ENCODE assay signal across 11 cellular contexts in genomic region chr15:70324001-70324974, GRCh38.
DNase-seq lines count a peak whose midpoint lies in the region; ATAC-seq and TF ChIP-seq lines count a peak whose summit lies in the region.
"Had no signal": no experiment of that assay in that cellular context is flagged by ENCODE, and none has a peak within 500 bp of the region (broad histone marks: within the 10 kb centered on the region; RNA-seq: fewer than 3 reads in every experiment).

No MANE protein-coding gene starts in this region.

- H3K9ac ChIP-seq in PC-3 (ENCODE audit: low read length), result no peak overlapping the region

- H3K36me3 ChIP-seq in PC-3 (ENCODE audit: low read depth, low read length) (no peaks in the 10 kb centered on the region), upper lobe of left lung (no peaks in the 10 kb centered on the region)
- H3K36me3 ChIP-seq: BE2C, thoracic aorta had no signal

- 67 to 76% methylated on average over 15 of the region's 15 CpGs for WGBS in upper lobe of left lung, 2 donors

- intact Hi-C loops in PC-3 (cut with micrococcal nuclease), result no loop called here

- BruUV-seq in PC-3 (replicated peaks; lab: Mats Ljungman, UMichigan), result no TSS peak

- TF ChIP-seq POLR2A in upper lobe of left lung (IDR thresholded peaks at IDR 0.05), result no peak

- no peak overlapping the region for H3K4me3 Mint-ChIP-seq in stimulated activated naive CD8-positive, alpha-beta T cell treated with anti-CD3 and anti-CD28 coated beads, Interleukin-15, amount 100 ng/mL, for 72 hours
- no peak overlapping the region for H3K4me3 Mint-ChIP-seq in activated CD4-positive, alpha-beta T cell treated with anti-CD3 and anti-CD28 coated beads, Interleukin-2, amount 10 ng/mL, durations not matched to agents 7 days and 5 days
- H3K4me3 Mint-ChIP-seq: activated CD4-positive, alpha-beta T cell treated with anti-CD3 and anti-CD28 coated beads for 36 hours had no signal

- peaks cover 12% of the 10 kb centered on the region for H3K4me1 Mint-ChIP-seq in stimulated activated naive CD8-positive, alpha-beta T cell treated with anti-CD3 and anti-CD28 coated beads, Interleukin-15, amount 100 ng/mL, for 72 hours
- peaks cover 18% of the 10 kb centered on the region for H3K4me1 Mint-ChIP-seq in activated CD4-positive, alpha-beta T cell treated with anti-CD3 and anti-CD28 coated beads, Interleukin-2, amount 10 ng/mL, durations not matched to agents 7 days and 5 days
- H3K4me1 Mint-ChIP-seq: activated CD4-positive, alpha-beta T cell treated with anti-CD3 and anti-CD28 coated beads for 36 hours had no signal

- H3K4me2 ChIP-seq in PC-3 (ENCODE audit: low read length), result peak overlapping the region; percentile 68

- no peak overlapping the region for H3K27ac Mint-ChIP-seq in stimulated activated naive CD8-positive, alpha-beta T cell treated with anti-CD3 and anti-CD28 coated beads, Interleukin-15, amount 100 ng/mL, for 72 hours
- H3K27ac Mint-ChIP-seq in activated CD4-positive, alpha-beta T cell treated with anti-CD3 and anti-CD28 coated beads, Interleukin-2, amount 10 ng/mL, durations not matched to agents 7 days and 5 days, result no peak overlapping the region
- H3K27ac Mint-ChIP-seq: activated CD4-positive, alpha-beta T cell treated with anti-CD3 and anti-CD28 coated beads for 36 hours had no signal

- no peak overlapping the region for H2AFZ ChIP-seq in PC-3 (ENCODE audit: low read length)

- H3K9me2 ChIP-seq in PC-3 (replicated peaks; ENCODE audit: low read length), result no peaks in the 10 kb centered on the region

- peak; percentile 92 for ATAC-seq in PC-3
- peak; percentile 39 to 44 for ATAC-seq in upper lobe of left lung (ENCODE audit: low FRiP score in 2 of 2)
- no peak for ATAC-seq in stimulated activated naive CD8-positive, alpha-beta T cell treated with anti-CD3 and anti-CD28 coated beads, Interleukin-15, amount 100 ng/mL, for 72 hours
- ATAC-seq: activated CD4-positive, alpha-beta T cell treated with anti-CD3 and anti-CD28 coated beads for 36 hours had no signal

- H3K27ac ChIP-seq in PC-3 (ENCODE audit: low read length) (peak overlapping the region; percentile 37; the same call in 1 of the 2 replicates), upper lobe of left lung (no peak overlapping the region)

- no peak for TF ChIP-seq EP300 in upper lobe of left lung (IDR thresholded peaks at IDR 0.05)

- H3F3A ChIP-seq in PC-3 (ENCODE audit: low read length, unreplicated experiment), result no peaks in the 10 kb centered on the region

- H3K4me1 ChIP-seq in PC-3 (ENCODE audit: insufficient read depth, low read length), result peaks cover 27% of the 10 kb centered on the region
- H3K4me1 ChIP-seq in upper lobe of left lung, result peaks cover 46 to 57% (median 52%) of the 10 kb centered on the region in 4 donors

- H3K9me3 Mint-ChIP-seq in stimulated activated naive CD8-positive, alpha-beta T cell treated with anti-CD3 and anti-CD28 coated beads, Interleukin-15, amount 100 ng/mL, for 72 hours, result no peaks in the 10 kb centered on the region
- no peaks in the 10 kb centered on the region for H3K9me3 Mint-ChIP-seq in activated CD4-positive, alpha-beta T cell treated with anti-CD3 and anti-CD28 coated beads, Interleukin-2, amount 10 ng/mL, durations not matched to agents 7 days and 5 days

- no peaks in the 10 kb centered on the region for H3K27me3 ChIP-seq in PC-3 (ENCODE audit: low read length)
- H3K27me3 ChIP-seq in upper lobe of left lung, result no peaks in the 10 kb centered on the region
- H3K27me3 ChIP-seq: BE2C had no signal

- H3K4me3 ChIP-seq in PC-3 (ENCODE audit: low read length), result no peak overlapping the region; the same call in 1 of the 2 replicates
- H3K4me3 ChIP-seq in fibroblast of the aortic adventitia (ENCODE audit: low read depth, low read length), result no peak overlapping the region
- no peak overlapping the region for H3K4me3 ChIP-seq in upper lobe of left lung
- H3K4me3 ChIP-seq: thoracic aorta had no signal

- DNase-seq in NCI-H2029 (lab: John Stamatoyannopoulos, UW) (peak; percentile 5), NCI-H2029 treated with DMSO at 0.1 percent for 48 hours (lab: John Stamatoyannopoulos, UW) (no peak), PC-3 (peak; percentile 94), fibroblast of the aortic adventitia (ENCODE audit: low read depth) (peak; percentile 53), upper lobe of left lung (peak in 1 of 2 donors; percentile 30)
- DNase-seq in stimulated activated naive CD8-positive, alpha-beta T cell treated with anti-CD3 and anti-CD28 coated beads, Interleukin-15, amount 100 ng/mL, for 72 hours, result no peak
- no peak for DNase-seq in activated CD4-positive, CD25-positive, alpha-beta regulatory T cell treated with anti-CD3 and anti-CD28 coated beads, Interleukin-2, amount 50 U/mL, for 72 hours
- no peak for DNase-seq in activated CD4-positive, alpha-beta T cell treated with anti-CD3 and anti-CD28 coated beads, Interleukin-2, amount 10 ng/mL, durations not matched to agents 7 days and 5 days
- DNase-seq: activated CD4-positive, alpha-beta T cell treated with anti-CD3 and anti-CD28 coated beads for 36 hours; BE2C had no signal

- H3K27me3 Mint-ChIP-seq in stimulated activated naive CD8-positive, alpha-beta T cell treated with anti-CD3 and anti-CD28 coated beads, Interleukin-15, amount 100 ng/mL, for 72 hours, result peaks cover 38% of the 10 kb centered on the region
- H3K27me3 Mint-ChIP-seq in activated CD4-positive, alpha-beta T cell treated with anti-CD3 and anti-CD28 coated beads, Interleukin-2, amount 10 ng/mL, durations not matched to agents 7 days and 5 days, result peaks cover 17% of the 10 kb centered on the region

- POLR2A ChIA-PET in PC-3 (lab: Charles Lee; ENCODE audit: unreplicated experiment), result no interaction called here
- POLR2A ChIA-PET in activated CD4-positive, alpha-beta T cell treated with anti-CD3 and anti-CD28 coated beads, Interleukin-2, amount 10 ng/mL, durations not matched to agents 7 days and 5 days (lab: Charles Lee), result no interaction called here

- CTCF ChIA-PET in PC-3 (lab: Charles Lee), result no interaction called here
- CTCF ChIA-PET in activated CD4-positive, alpha-beta T cell treated with anti-CD3 and anti-CD28 coated beads, Interleukin-2, amount 10 ng/mL, durations not matched to agents 7 days and 5 days (lab: Charles Lee), result no interaction called here

- H3K9me3 ChIP-seq in PC-3 (ENCODE audit: low read length), result no peaks in the 10 kb centered on the region
- no peaks in the 10 kb centered on the region for H3K9me3 ChIP-seq in upper lobe of left lung
- H3K9me3 ChIP-seq: BE2C, thoracic aorta had no signal

- no peaks in the 10 kb centered on the region for H4K20me1 ChIP-seq in PC-3 (ENCODE audit: low read length)

- TF ChIP-seq CTCF in PC-3 (conservative IDR thresholded peaks at IDR 0.05; ENCODE audit: low read depth, low read length) (no peak), fibroblast of the aortic adventitia (IDR thresholded peaks at IDR 0.05; ENCODE audit: insufficient read depth, low read length) (no peak), upper lobe of left lung (IDR thresholded peaks at IDR 0.05) (no peak)

- no peaks in the 10 kb centered on the region for H3K36me3 Mint-ChIP-seq in activated CD4-positive, alpha-beta T cell treated with anti-CD3 and anti-CD28 coated beads, Interleukin-2, amount 10 ng/mL, durations not matched to agents 7 days and 5 days (ENCODE audit: low read depth)

- H3K79me2 ChIP-seq in PC-3 (ENCODE audit: low read length), result no peaks in the 10 kb centered on the region

Comparison
In these comparisons a context has a peak if more than half of its experiments do, and no peak if none do; other contexts are left out.
1. DNase-seq: peak in NCI-H2029 (single experiment), PC-3 (single experiment) and fibroblast of the aortic adventitia (single experiment); none in NCI-H2029 treated with DMSO at 0.1 percent for 48 hours (single experiment), stimulated activated naive CD8-positive, alpha-beta T cell treated with anti-CD3 and anti-CD28 coated beads, Interleukin-15, amount 100 ng/mL, for 72 hours (0 of 2), activated CD4-positive, CD25-positive, alpha-beta regulatory T cell treated with anti-CD3 and anti-CD28 coated beads, Interleukin-2, amount 50 U/mL, for 72 hours (single experiment) and activated CD4-positive, alpha-beta T cell treated with anti-CD3 and anti-CD28 coated beads, Interleukin-2, amount 10 ng/mL, durations not matched to agents 7 days and 5 days (single experiment).